In genomic region chr7:100211342-100211780, GRCh38 we compare ENCODE assay signal across 9 cellular contexts. TPM values are rescaled to one million over a fixed set of nuclear protein-coding genes. Genes with fewer than 3 reads are reported as not detected.
DNase-seq lines count a peak whose midpoint lies in the region; ATAC-seq lines count a peak whose summit lies in the region.
"Had no signal": no experiment of that assay in that cellular context is flagged by ENCODE, and none has a peak within 500 bp of the region (broad histone marks: within the 10 kb centered on the region; RNA-seq: fewer than 3 reads in every experiment).

No MANE protein-coding gene starts in this region.

- no peaks in the 10 kb centered on the region for H3K27me3 Mint-ChIP-seq in activated T-cell treated with anti-CD3 and anti-CD28 coated beads, Interleukin-2, amount 50 U/mL, for 72 hours (ENCODE audit: low read depth)
- no peaks in the 10 kb centered on the region for H3K27me3 Mint-ChIP-seq in stimulated activated memory B cell treated with anti-CD40 and anti-IgM and Interleukin-4, amounts not matched to agents 10 μg/mL and 1 μg/mL and 100 μg/mL, for 72 hours

- H3K27ac Mint-ChIP-seq in activated T-cell treated with anti-CD3 and anti-CD28 coated beads, Interleukin-2, amount 50 U/mL, for 72 hours = peak overlapping the region; percentile 33
- peak overlapping the region; percentile 85 for H3K27ac Mint-ChIP-seq in stimulated activated memory B cell treated with anti-CD40 and anti-IgM and Interleukin-4, amounts not matched to agents 10 μg/mL and 1 μg/mL and 100 μg/mL, for 72 hours

- H3K4me1 Mint-ChIP-seq in activated T-cell treated with anti-CD3 and anti-CD28 coated beads, Interleukin-2, amount 50 U/mL, for 72 hours (ENCODE audit: low read depth) = peaks cover 85% of the 10 kb centered on the region
- H3K4me1 Mint-ChIP-seq in stimulated activated memory B cell treated with anti-CD40 and anti-IgM and Interleukin-4, amounts not matched to agents 10 μg/mL and 1 μg/mL and 100 μg/mL, for 72 hours = peaks cover 70% of the 10 kb centered on the region

- ATAC-seq in HG02973 (IDR thresholded peaks at IDR 0.05; ENCODE audit: unreplicated experiment) (peak; percentile 40), GM21381 (IDR thresholded peaks at IDR 0.05; ENCODE audit: unreplicated experiment) (no peak)
- ATAC-seq in activated T-cell treated with anti-CD3 and anti-CD28 coated beads, Interleukin-2, amount 50 U/mL, for 72 hours (replicated peaks in 1 of 2) = peak; percentile 66 to 68
- peak; percentile 86 for ATAC-seq in stimulated activated memory B cell treated with anti-CD40 and anti-IgM and Interleukin-4, amounts not matched to agents 10 μg/mL and 1 μg/mL and 100 μg/mL, for 72 hours

- peak; percentile 25 for DNase-seq in activated naive CD4-positive, alpha-beta T cell treated with Interleukin-2 at 50 U/mL for 16 hours
- no peak for DNase-seq in activated naive CD4-positive, alpha-beta T cell (lab: John Stamatoyannopoulos, UW)
- peak; percentile 71 for DNase-seq in activated T-cell treated with anti-CD3 and anti-CD28 coated beads, Interleukin-2, amount 50 U/mL, for 72 hours
- no peak for DNase-seq in effector CD8-positive, alpha-beta T cell (lab: John Stamatoyannopoulos, UW)
- DNase-seq in NCI-H1930 (lab: John Stamatoyannopoulos, UW) = no peak
- DNase-seq: NCI-H1694 had no signal

- peaks cover 13 to 20% of the 10 kb centered on the region in 2 donors for H3K36me3 Mint-ChIP-seq in activated T-cell treated with anti-CD3 and anti-CD28 coated beads, Interleukin-2, amount 50 U/mL, for 72 hours (ENCODE audit: insufficient read depth in 2 of 2)
- peaks cover 22% of the 10 kb centered on the region for H3K36me3 Mint-ChIP-seq in stimulated activated memory B cell treated with anti-CD40 and anti-IgM and Interleukin-4, amounts not matched to agents 10 μg/mL and 1 μg/mL and 100 μg/mL, for 72 hours

- H3K4me3 Mint-ChIP-seq in activated T-cell treated with anti-CD3 and anti-CD28 coated beads, Interleukin-2, amount 50 U/mL, for 72 hours = peak overlapping the region; percentile 91 to 92
- H3K4me3 Mint-ChIP-seq in stimulated activated memory B cell treated with anti-CD40 and anti-IgM and Interleukin-4, amounts not matched to agents 10 μg/mL and 1 μg/mL and 100 μg/mL, for 72 hours = peak overlapping the region; percentile 76

- peaks cover 0 to 2% of the 10 kb centered on the region in 2 donors for H3K9me3 Mint-ChIP-seq in activated T-cell treated with anti-CD3 and anti-CD28 coated beads, Interleukin-2, amount 50 U/mL, for 72 hours
- H3K9me3 Mint-ChIP-seq in stimulated activated memory B cell treated with anti-CD40 and anti-IgM and Interleukin-4, amounts not matched to agents 10 μg/mL and 1 μg/mL and 100 μg/mL, for 72 hours = no peaks in the 10 kb centered on the region

RNA-seq across cellular contexts. Expression of gene PVRIG, which starts 8.4 kb away (rescaled TPM):
- total RNA-seq in activated T-cell treated with anti-CD3 and anti-CD28 coated beads, Interleukin-2, amount 50 U/mL, for 72 hours = 10 to 100 TPM; 26.7 to 34.4 TPM

RNA-seq across cellular contexts. Expression of gene STAG3, which starts 33.6 kb away (rescaled TPM):
- 100 to 1,000 TPM; 103 to 121 TPM for total RNA-seq in activated T-cell treated with anti-CD3 and anti-CD28 coated beads, Interleukin-2, amount 50 U/mL, for 72 hours

RNA-seq across cellular contexts. Expression of gene GPC2, which starts 34.2 kb away (rescaled TPM):
- 10 to 100 TPM in 1 of 2 donors, 1 to 10 TPM in 1; 9.7 to 14.2 TPM for total RNA-seq in activated T-cell treated with anti-CD3 and anti-CD28 coated beads, Interleukin-2, amount 50 U/mL, for 72 hours

RNA-seq across cellular contexts. Expression of gene GAL3ST4, which starts 42.9 kb away (rescaled TPM):
- 10 to 100 TPM in 1 of 2 donors, 1 to 10 TPM in 1; 6.9 to 11.7 TPM for total RNA-seq in activated T-cell treated with anti-CD3 and anti-CD28 coated beads, Interleukin-2, amount 50 U/mL, for 72 hours

RNA-seq across cellular contexts. Expression of gene TRAPPC14, which starts 52.8 kb away (rescaled TPM):
- 10 to 100 TPM; 22.1 to 28.8 TPM for total RNA-seq in activated T-cell treated with anti-CD3 and anti-CD28 coated beads, Interleukin-2, amount 50 U/mL, for 72 hours

Comparison
In these comparisons a context has a peak if more than half of its experiments do, and no peak if none do; other contexts are left out.
1. DNase-seq: peak in activated naive CD4-positive, alpha-beta T cell treated with Interleukin-2 at 50 U/mL for 16 hours (single experiment) and activated T-cell treated with anti-CD3 and anti-CD28 coated beads, Interleukin-2, amount 50 U/mL, for 72 hours (2 of 2); none in activated naive CD4-positive, alpha-beta T cell (0 of 4), effector CD8-positive, alpha-beta T cell (single experiment) and NCI-H1930 (0 of 2).